1 cellular context compared by ENCODE assay signal in genomic region chr6:111536888-111537287, GRCh38.
TF ChIP-seq lines count a peak whose summit lies in the region.

No MANE protein-coding gene starts in this region.

TF ChIP-seq in GM12878, 131 proteins besides CTCF, POLR2A, EP300 and RAD21 (continued from another document):
- TF ChIP-seq CEBPZ (IDR thresholded peaks at IDR 0.05; ENCODE audit: low read depth, low read length) = no peak
- TF ChIP-seq MTA2 (IDR thresholded peaks at IDR 0.05; ENCODE audit: low read depth) = no peak
- TF ChIP-seq JUND (IDR thresholded peaks at IDR 0.05; ENCODE audit: low read depth, low read length) = no peak
- TF ChIP-seq POLR2AphosphoS2 (IDR thresholded peaks at IDR 0.05; ENCODE audit: low read depth, low read length) = no peak
- TF ChIP-seq NFXL1 (IDR thresholded peaks at IDR 0.05; ENCODE audit: borderline replicate concordance) = no peak
- TF ChIP-seq ZNF274 (IDR thresholded peaks at IDR 0.05; ENCODE audit: insufficient read depth, insufficient read length) = no peak
